Comparison of ENCODE assay signal across 9 cellular contexts in the genomic region with DNA sequence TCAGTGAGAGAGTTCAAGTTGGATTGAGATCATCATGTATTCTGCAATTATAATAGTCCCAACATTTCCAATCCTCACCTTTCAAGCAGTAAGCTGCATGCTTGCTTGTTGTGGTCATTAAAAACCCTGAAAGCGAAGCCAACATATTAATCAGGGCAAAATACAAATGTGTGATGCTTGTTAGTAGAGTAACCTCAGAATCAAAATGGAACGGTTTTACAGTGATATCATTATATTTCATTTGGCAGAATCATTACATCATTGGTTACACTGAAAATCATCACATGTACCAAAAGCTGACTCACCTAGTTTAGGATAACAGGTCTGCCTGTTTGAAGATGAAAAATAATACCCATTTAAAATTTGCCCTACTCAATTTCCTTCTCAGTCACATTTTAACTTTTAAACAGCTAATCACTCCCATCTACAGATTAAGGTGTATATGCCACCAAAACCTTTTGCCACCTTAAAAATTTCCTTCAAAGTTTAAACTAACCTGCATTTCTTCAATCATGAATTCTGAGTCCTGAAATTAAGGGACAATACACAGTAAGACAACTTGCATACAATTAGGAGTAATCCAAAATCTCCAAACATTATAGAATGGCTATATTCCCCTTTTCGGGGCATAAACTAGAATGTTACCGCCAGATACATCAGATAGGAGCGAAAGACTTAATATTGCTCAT. TPM values are rescaled to one million over a fixed set of nuclear protein-coding genes. Genes with fewer than 3 reads are reported as not detected.
DNase-seq lines count a peak whose midpoint lies in the region; ATAC-seq, FAIRE-seq and TF ChIP-seq lines count a peak whose summit lies in the region.
"Had no signal": no experiment of that assay in that cellular context is flagged by ENCODE, and none has a peak within 500 bp of the region (broad histone marks: within the 10 kb centered on the region; RNA-seq: fewer than 3 reads in every experiment).

No MANE protein-coding gene starts in this region.

- DNase-seq in GM06990 (ENCODE audit: extremely low read depth, insufficient read length) = no peak
- DNase-seq in MM.1S = no peak
- no peak for DNase-seq in GM12878 (ENCODE audit: low read depth, low spot score)
- DNase-seq in ureter (ENCODE audit: low spot score) = no peak
- DNase-seq: Peyer's patch had no signal

- H3K27ac ChIP-seq in MM.1S (ENCODE audit: low read length) (peak overlapping the region; percentile 86; the same call in 1 of the 2 replicates), GM12878 (ENCODE audit: control insufficient read depth, insufficient read depth) (no peak overlapping the region; the same call in 1 of the 2 replicates), neural cell (ENCODE audit: low read length) (no peak overlapping the region)

- H3K27me3 ChIP-seq in GM06990 (replicated peaks; ENCODE audit: control insufficient read depth, insufficient read depth, low read length) (no peaks in the 10 kb centered on the region), MM.1S (replicated peaks; ENCODE audit: insufficient read depth, low read length) (no peaks in the 10 kb centered on the region), GM12878 (replicated peaks in 1 of 2; ENCODE audit: control insufficient read depth in 2 of 2, insufficient read depth in 2 of 2, low read length in 1 of 2) (no peaks in the 10 kb centered on the region), neural cell (ENCODE audit: insufficient read depth, low read depth, low read length) (no peaks in the 10 kb centered on the region)
- H3K27me3 ChIP-seq: Peyer's patch had no signal

- H3K9ac ChIP-seq in MM.1S (ENCODE audit: low read length) (no peak overlapping the region), GM12878 (ENCODE audit: control insufficient read depth, insufficient read depth, low read length) (peak overlapping the region; percentile 73), neural cell (ENCODE audit: low read length) (no peak overlapping the region)

- TF ChIP-seq CTCF in GM06990 (IDR thresholded peaks at IDR 0.05; ENCODE audit: insufficient read depth, low read length, poor library complexity, severe bottlenecking) (no peak), MM.1S (IDR thresholded peaks at IDR 0.05; ENCODE audit: low read length) (no peak), GM12878 (IDR thresholded peaks at IDR 0.05 in 2 of 3, conservative IDR thresholded peaks at IDR 0.05 in 1 of 3; ENCODE audit: control insufficient read depth in 2 of 3, extremely low read depth in 1 of 3, insufficient read depth in 1 of 3, low read depth in 3 of 3, low read length in 3 of 3) (no peak), neural cell (IDR thresholded peaks at IDR 0.05; ENCODE audit: poor library complexity, severe bottlenecking) (no peak)

- H3K4me3 ChIP-seq in GM06990 (replicated peaks; ENCODE audit: low read depth, low read length) (peak overlapping the region; percentile 87), MM.1S (ENCODE audit: low read length) (no peak overlapping the region), GM12878 (peak overlapping the region; percentile 81), neural cell (ENCODE audit: low read length) (peak overlapping the region; percentile 12)
- H3K4me3 ChIP-seq: Peyer's patch had no signal

- H4K20me1 ChIP-seq in MM.1S (ENCODE audit: insufficient read depth, low read length) (peaks cover 44% of the 10 kb centered on the region), GM12878 (ENCODE audit: control insufficient read depth, insufficient read depth) (no peaks in the 10 kb centered on the region), neural cell (ENCODE audit: insufficient read depth) (no peaks in the 10 kb centered on the region)

- peaks cover 10% of the 10 kb centered on the region for H3K36me3 ChIP-seq in GM06990 (ENCODE audit: control insufficient read depth, insufficient read depth, low read length)
- H3K36me3 ChIP-seq in MM.1S (replicated peaks; ENCODE audit: insufficient read depth, low read length) = peaks cover 31% of the 10 kb centered on the region
- peaks cover 4 to 31% of the 10 kb centered on the region in 2 experiments for H3K36me3 ChIP-seq in GM12878 (ENCODE audit: control insufficient read depth in 2 of 2, insufficient read depth in 2 of 2, low read length in 1 of 2)
- peaks cover 6% of the 10 kb centered on the region for H3K36me3 ChIP-seq in neural cell (ENCODE audit: insufficient read depth, low read length)

- no peak for TF ChIP-seq POLR2A in GM12878 (IDR thresholded peaks at IDR 0.05; ENCODE audit: low read depth, low read length)

- CTCF ChIA-PET in GM12878 (lab: Yijun Ruan, JAX) = interaction anchor here (1.1 to 3.9 kb wide), 9 partner anchors 12 to 1122 kb away, joined by 3 to 15 read pairs (median 4); partner anchors contain the start of genes CENPL, DARS2 and KLHL20

- peak; percentile 27 for FAIRE-seq in GM12878 (lab: Jason Lieb, UNC)

- H3K9me2 ChIP-seq in MM.1S (replicated peaks; ENCODE audit: insufficient read depth, low read length) (no peaks in the 10 kb centered on the region), neural cell (ENCODE audit: insufficient read depth, low read length) (no peaks in the 10 kb centered on the region)

- H3K9me3 ChIP-seq in MM.1S (replicated peaks; ENCODE audit: insufficient read depth, low read length) = no peaks in the 10 kb centered on the region
- no peaks in the 10 kb centered on the region for H3K9me3 ChIP-seq in GM12878 (replicated peaks; ENCODE audit: control insufficient read depth, insufficient read depth, low read length)
- H3K9me3 ChIP-seq in neural cell (ENCODE audit: low read length) = no peaks in the 10 kb centered on the region
- H3K9me3 ChIP-seq: Peyer's patch had no signal

- H3F3A ChIP-seq in MM.1S (ENCODE audit: insufficient read depth, low read length) (peaks cover 85% of the 10 kb centered on the region), neural cell (ENCODE audit: insufficient read depth, low read length, poor library complexity, severe bottlenecking) (peaks cover 7% of the 10 kb centered on the region)

- no TSS peak for BruUV-seq in GM12878 (replicated peaks; lab: Mats Ljungman, UMichigan)

- TF ChIP-seq EP300 in GM12878 (IDR thresholded peaks at IDR 0.05; ENCODE audit: borderline replicate concordance in 1 of 2, control insufficient read depth in 1 of 2, low read depth in 2 of 2, low read length in 2 of 2) (no peak), neural cell (conservative IDR thresholded peaks at IDR 0.05; ENCODE audit: poor library complexity, severe bottlenecking) (no peak)

- WGBS in GM12878 (ENCODE audit: insufficient coverage, insufficient replicate concordance, low lambda C conversion rate, missing lambda C conversion rate) = 8% methylated on average over 5 of the region's 5 CpGs

- in situ Hi-C loops in GM12878 (cut with MboI) = no loop called here

- no peak overlapping the region for H2AFZ ChIP-seq in MM.1S (ENCODE audit: low read length)
- no peak overlapping the region for H2AFZ ChIP-seq in GM12878 (ENCODE audit: control insufficient read depth, low read depth, low read length)
- no peak overlapping the region for H2AFZ ChIP-seq in neural cell (ENCODE audit: low read depth, low read length)

- intact Hi-C loops in GM12878 (cut with micrococcal nuclease; ENCODE audit: unreplicated experiment) = loop anchor here (10.0 kb wide), 2 partner anchors 140 to 350 kb away; no protein-coding TSS in a partner anchor

- H3K79me2 ChIP-seq in MM.1S (ENCODE audit: low read length) (peaks cover 38% of the 10 kb centered on the region), GM12878 (ENCODE audit: control insufficient read depth, insufficient read depth, low read length) (peaks cover 41% of the 10 kb centered on the region), neural cell (replicated peaks; ENCODE audit: insufficient read depth, low read length) (peaks cover 21% of the 10 kb centered on the region)

- H3K4me2 ChIP-seq in MM.1S (ENCODE audit: low read depth, low read length) = peak overlapping the region; percentile 77; the same call in 1 of the 2 replicates
- H3K4me2 ChIP-seq in GM12878 (ENCODE audit: control insufficient read depth, insufficient read depth) = peak overlapping the region; percentile 76
- no peak overlapping the region for H3K4me2 ChIP-seq in neural cell (ENCODE audit: low read length)

- ATAC-seq in GM12878 = no peak
- no peak for ATAC-seq in GM18909 (IDR thresholded peaks at IDR 0.05; ENCODE audit: poor library complexity, unreplicated experiment)
- ATAC-seq in HG02571 (IDR thresholded peaks at IDR 0.05; ENCODE audit: unreplicated experiment) = no peak
- no peak for ATAC-seq in HG03175 (IDR thresholded peaks at IDR 0.05; ENCODE audit: unreplicated experiment)

- no peak for TF ChIP-seq RAD21 in GM12878 (IDR thresholded peaks at IDR 0.05; ENCODE audit: insufficient read depth, low read depth, low read length)
- TF ChIP-seq RAD21 in neural cell (conservative IDR thresholded peaks at IDR 0.05) = no peak

- RAD21 ChIA-PET in GM12878 (lab: Charles Lee; ENCODE audit: unreplicated experiment) = interaction anchor here (1.3 kb wide), 1 partner anchor 434 kb away, joined by 3 read pairs; no protein-coding TSS in a partner anchor

- POLR2A ChIA-PET in GM12878 (lab: Charles Lee) = interaction anchor here (0.7 to 1.7 kb wide), 4 partner anchors 13 to 44 kb away, joined by 3 to 6 read pairs (median 4); partner anchors contain the start of gene DARS2

- SMC1A ChIA-PET in GM12878 (lab: Charles Lee; ENCODE audit: uncharacterized antibody, unreplicated experiment) = interaction anchor here (0.9 to 1.2 kb wide), 5 partner anchors 9 to 155 kb away, joined by 3 to 6 read pairs (median 5); no protein-coding TSS in a partner anchor

- H3K4me1 ChIP-seq in MM.1S (ENCODE audit: low read length) (peaks cover 39% of the 10 kb centered on the region), GM12878 (ENCODE audit: control insufficient read depth, insufficient read depth, low read length) (peaks cover 4% of the 10 kb centered on the region; the same call in 1 of the 2 replicates)

RNA-seq across cellular contexts. Expression of gene GAS5, which starts 3.5 kb away (rescaled TPM):
- 994 and 1,015 TPM in 2 replicates for total RNA-seq in GM12878 (2013; cell fraction: nucleolus; rRNA removed)
- 597 and 727 TPM in 2 replicates for total RNA-seq in GM12878 (2014; rRNA removed)
- 722 and 746 TPM in 2 replicates for total RNA-seq in GM12878 (2014; rRNA removed; fragmentation: Illumina TruSeq; extraction: Trizol)
- 550 and 569 TPM in 2 replicates for total RNA-seq in GM12878 (2021)
- polyA plus RNA-seq in GM12878 (2011; ENCODE audit: low read depth) = 2,046 TPM
- 1,137 and 1,297 TPM in 2 replicates for polyA plus RNA-seq in GM12878 (2011; rRNA removed)
- polyA plus RNA-seq in GM12878 (2011; cell fraction: cytosol; rRNA removed) = 732 and 962 TPM in 2 replicates
- polyA plus RNA-seq in GM12878 (2011; cell fraction: nucleus; rRNA removed) = 885 and 889 TPM in 2 replicates
- 815 and 826 TPM in 2 replicates for polyA plus RNA-seq in GM12878 (2012)
- polyA plus RNA-seq in GM12878 (2014; fragmentation: Illumina TruSeq; extraction: Trizol) = 810 and 918 TPM in 2 replicates
- polyA plus RNA-seq in GM12878 (2014; fragmentation: Nextera tagmentation; extraction: Ambion mirVana) = 100 to 1,000 TPM; 804 to 930 TPM
- 561 and 676 TPM in 2 replicates for polyA plus RNA-seq in GM12878 (2014; rRNA removed)
- 100 to 1,000 TPM; 289 TPM for polyA plus RNA-seq in GM12878 (2016; fragmentation: Nextera tagmentation; extraction: Ambion mirVana)
- polyA minus RNA-seq in GM12878 (2011; rRNA and poly(A)+ RNA removed) = 526 and 827 TPM in 2 replicates
- polyA minus RNA-seq in GM12878 (2011; cell fraction: cytosol; rRNA and poly(A)+ RNA removed) = 227 and 318 TPM in 2 replicates
- 639 and 957 TPM in 2 replicates for polyA minus RNA-seq in GM12878 (2011; cell fraction: nucleus; rRNA and poly(A)+ RNA removed)
- polyA plus RNA-seq in neural cell = 931 and 1,182 TPM in 2 replicates
- 270 and 284 TPM in 2 replicates for polyA minus RNA-seq in neural cell
- 543 TPM for total RNA-seq in ureter

RNA-seq across cellular contexts. Expression of gene ZBTB37, which starts 3.9 kb away (rescaled TPM):
- total RNA-seq in GM12878 (2013; cell fraction: nucleolus; rRNA removed) = 36.9 and 37.7 TPM in 2 replicates
- 3.3 and 3.4 TPM in 2 replicates for total RNA-seq in GM12878 (2014; rRNA removed)
- 4.7 and 4.8 TPM in 2 replicates for total RNA-seq in GM12878 (2014; rRNA removed; fragmentation: Illumina TruSeq; extraction: Trizol)
- total RNA-seq in GM12878 (2021) = 5.2 and 5.7 TPM in 2 replicates
- polyA plus RNA-seq in GM12878 (2011; ENCODE audit: low read depth) = 1.2 TPM
- 4.9 and 6.7 TPM in 2 replicates for polyA plus RNA-seq in GM12878 (2011; rRNA removed)
- polyA plus RNA-seq in GM12878 (2011; cell fraction: cytosol; rRNA removed) = 2.3 TPM in 2 replicates
- 6.0 and 7.2 TPM in 2 replicates for polyA plus RNA-seq in GM12878 (2011; cell fraction: nucleus; rRNA removed)
- 1.4 TPM in 2 replicates for polyA plus RNA-seq in GM12878 (2012)
- 2.3 and 3.2 TPM in 2 replicates for polyA plus RNA-seq in GM12878 (2014; fragmentation: Illumina TruSeq; extraction: Trizol)
- polyA plus RNA-seq in GM12878 (2014; fragmentation: Nextera tagmentation; extraction: Ambion mirVana) = under 1 TPM; 0.16 to 0.29 TPM
- 1.1 and 1.4 TPM in 2 replicates for polyA plus RNA-seq in GM12878 (2014; rRNA removed)
- 1 to 10 TPM in 1 of 2 experiments, under 1 TPM in 1; 0.95 to 1.6 TPM for polyA plus RNA-seq in GM12878 (2016; fragmentation: Nextera tagmentation; extraction: Ambion mirVana)
- 18.6 and 19.6 TPM in 2 replicates for polyA minus RNA-seq in GM12878 (2011; rRNA and poly(A)+ RNA removed)
- 2.8 and 3.2 TPM in 2 replicates for polyA minus RNA-seq in GM12878 (2011; cell fraction: cytosol; rRNA and poly(A)+ RNA removed)
- 7.3 and 9.1 TPM in 2 replicates for polyA minus RNA-seq in GM12878 (2011; cell fraction: nucleus; rRNA and poly(A)+ RNA removed)
- polyA plus RNA-seq in neural cell = 14.3 and 14.6 TPM in 2 replicates
- 50.9 and 61.7 TPM in 2 replicates for polyA minus RNA-seq in neural cell
- 20.4 TPM for total RNA-seq in ureter

RNA-seq across cellular contexts. Expression of gene CENPL, which starts 39.6 kb away (rescaled TPM):
- 18.7 and 21.6 TPM in 2 replicates for total RNA-seq in GM12878 (2013; cell fraction: nucleolus; rRNA removed)
- total RNA-seq in GM12878 (2014; rRNA removed) (27.6 and 31.0 TPM in 2 replicates), GM12878 (2014; rRNA removed; fragmentation: Illumina TruSeq; extraction: Trizol) (25.8 and 32.1 TPM in 2 replicates), GM12878 (2021) (16.5 and 19.3 TPM in 2 replicates), ureter (4.2 TPM)
- 9.2 TPM for polyA plus RNA-seq in GM12878 (2011; ENCODE audit: low read depth)
- polyA plus RNA-seq in GM12878 (2011; rRNA removed) (21.2 and 28.6 TPM in 2 replicates), GM12878 (2014; fragmentation: Illumina TruSeq; extraction: Trizol) (20.8 and 20.9 TPM in 2 replicates), GM12878 (2014; fragmentation: Nextera tagmentation; extraction: Ambion mirVana) (10 to 100 TPM; 14.9 to 26.7 TPM), GM12878 (2014; rRNA removed) (19.6 and 22.4 TPM in 2 replicates), GM12878 (2016; fragmentation: Nextera tagmentation; extraction: Ambion mirVana) (10 to 100 TPM; 26.5 to 26.7 TPM), neural cell (6.4 and 7.4 TPM in 2 replicates)
- 10.7 and 11.3 TPM in 2 replicates for polyA plus RNA-seq in GM12878 (2011; cell fraction: cytosol; rRNA removed)
- polyA plus RNA-seq in GM12878 (2011; cell fraction: nucleus; rRNA removed) = 4.6 and 5.4 TPM in 2 replicates
- 9.1 and 9.9 TPM in 2 replicates for polyA plus RNA-seq in GM12878 (2012)
- polyA minus RNA-seq in GM12878 (2011; rRNA and poly(A)+ RNA removed) = 20.1 and 21.5 TPM in 2 replicates
- 9.2 and 9.8 TPM in 2 replicates for polyA minus RNA-seq in GM12878 (2011; cell fraction: cytosol; rRNA and poly(A)+ RNA removed)
- polyA minus RNA-seq in GM12878 (2011; cell fraction: nucleus; rRNA and poly(A)+ RNA removed) = 10.4 and 17.9 TPM in 2 replicates
- polyA minus RNA-seq in neural cell = 9.8 and 11.7 TPM in 2 replicates

RNA-seq across cellular contexts. Expression of gene DARS2, which starts 39.9 kb away (rescaled TPM):
- total RNA-seq in GM12878 (2013; cell fraction: nucleolus; rRNA removed) = 47.7 and 48.4 TPM in 2 replicates
- total RNA-seq in GM12878 (2014; rRNA removed) (32.0 and 36.3 TPM in 2 replicates), GM12878 (2014; rRNA removed; fragmentation: Illumina TruSeq; extraction: Trizol) (40.6 and 41.6 TPM in 2 replicates), GM12878 (2021) (32.7 and 35.4 TPM in 2 replicates), ureter (17.5 TPM)
- polyA plus RNA-seq in GM12878 (2011; ENCODE audit: low read depth) = 11.6 TPM
- polyA plus RNA-seq in GM12878 (2011; rRNA removed) (65.9 and 80.4 TPM in 2 replicates), GM12878 (2014; fragmentation: Illumina TruSeq; extraction: Trizol) (50.4 and 60.4 TPM in 2 replicates), GM12878 (2014; fragmentation: Nextera tagmentation; extraction: Ambion mirVana) (10 to 100 TPM; 23.9 to 25.2 TPM), GM12878 (2014; rRNA removed) (29.4 and 34.0 TPM in 2 replicates), GM12878 (2016; fragmentation: Nextera tagmentation; extraction: Ambion mirVana) (10 to 100 TPM; 64.2 to 69.7 TPM), neural cell (4.5 and 7.1 TPM in 2 replicates)
- polyA plus RNA-seq in GM12878 (2011; cell fraction: cytosol; rRNA removed) = 40.6 and 43.9 TPM in 2 replicates
- 32.0 and 33.2 TPM in 2 replicates for polyA plus RNA-seq in GM12878 (2011; cell fraction: nucleus; rRNA removed)
- 13.2 and 18.8 TPM in 2 replicates for polyA plus RNA-seq in GM12878 (2012)
- polyA minus RNA-seq in GM12878 (2011; rRNA and poly(A)+ RNA removed) = 52.7 and 59.2 TPM in 2 replicates
- 17.9 and 21.3 TPM in 2 replicates for polyA minus RNA-seq in GM12878 (2011; cell fraction: cytosol; rRNA and poly(A)+ RNA removed)
- polyA minus RNA-seq in GM12878 (2011; cell fraction: nucleus; rRNA and poly(A)+ RNA removed) = 19.6 and 33.3 TPM in 2 replicates
- polyA minus RNA-seq in neural cell = 12.7 and 14.4 TPM in 2 replicates

RNA-seq across cellular contexts. Expression of gene SERPINC1, which starts 52.8 kb away (rescaled TPM):
- not detected in 2 replicates for total RNA-seq in GM12878 (2013; cell fraction: nucleolus; rRNA removed)
- not detected in 2 replicates for total RNA-seq in GM12878 (2014; rRNA removed)
- not detected in 2 replicates for total RNA-seq in GM12878 (2014; rRNA removed; fragmentation: Illumina TruSeq; extraction: Trizol)
- 0.44 and 0.61 TPM in 2 replicates for total RNA-seq in GM12878 (2021)
- not detected for polyA plus RNA-seq in GM12878 (2011; ENCODE audit: low read depth)
- polyA plus RNA-seq in GM12878 (2011; rRNA removed) = not detected in 2 replicates
- polyA plus RNA-seq in GM12878 (2011; cell fraction: cytosol; rRNA removed) = not detected in 2 replicates
- 0.41 TPM in 1 of 2 replicates, not detected in the other for polyA plus RNA-seq in GM12878 (2011; cell fraction: nucleus; rRNA removed)
- not detected in 2 replicates for polyA plus RNA-seq in GM12878 (2012)
- not detected in 2 replicates for polyA plus RNA-seq in GM12878 (2014; fragmentation: Illumina TruSeq; extraction: Trizol)
- polyA plus RNA-seq in GM12878 (2014; fragmentation: Nextera tagmentation; extraction: Ambion mirVana) = under 1 TPM in 1 of 2 experiments, not detected in 1; 0.11 TPM
- not detected in 2 replicates for polyA plus RNA-seq in GM12878 (2014; rRNA removed)
- polyA plus RNA-seq in GM12878 (2016; fragmentation: Nextera tagmentation; extraction: Ambion mirVana) = not detected
- not detected in 2 replicates for polyA minus RNA-seq in GM12878 (2011; rRNA and poly(A)+ RNA removed)
- polyA minus RNA-seq in GM12878 (2011; cell fraction: cytosol; rRNA and poly(A)+ RNA removed) = not detected in 2 replicates
- not detected in 2 replicates for polyA minus RNA-seq in GM12878 (2011; cell fraction: nucleus; rRNA and poly(A)+ RNA removed)
- polyA plus RNA-seq in neural cell = not detected in 2 replicates
- polyA minus RNA-seq in neural cell = not detected in 2 replicates
- total RNA-seq in ureter = 0.44 TPM
- total RNA-seq: Peyer's patch had no signal
